In genomic region chr15:41806291-41807181, GRCh38 we compare ENCODE assay signal across 12 cellular contexts. TPM values are rescaled to one million over a fixed set of nuclear protein-coding genes. Genes with fewer than 3 reads are reported as not detected.
DNase-seq lines count a peak whose midpoint lies in the region; ATAC-seq, FAIRE-seq and TF ChIP-seq lines count a peak whose summit lies in the region.
"Had no signal": no experiment of that assay in that cellular context is flagged by ENCODE, and none has a peak within 500 bp of the region (broad histone marks: within the 10 kb centered on the region; RNA-seq: fewer than 3 reads in every experiment).

No MANE protein-coding gene starts in this region.

- FAIRE-seq in GM12891 (lab: Jason Lieb, UNC): no peak

- H3K4me3 ChIP-seq in gastrocnemius medialis (no peak overlapping the region), tibial nerve (no peak overlapping the region)
- H3K4me3 ChIP-seq: SJCRH30 had no signal

- H3K9me3 ChIP-seq in gastrocnemius medialis: no peaks in the 10 kb centered on the region
- H3K9me3 ChIP-seq in tibial nerve: no peaks in the 10 kb centered on the region
- H3K9me3 ChIP-seq: SJCRH30 had no signal

- H3K27me3 ChIP-seq in gastrocnemius medialis (no peaks in the 10 kb centered on the region), tibial nerve (no peaks in the 10 kb centered on the region)
- H3K27me3 ChIP-seq: SJCRH30 had no signal

- H3K27ac ChIP-seq in epithelial cell of prostate (peak overlapping the region; percentile 94), gastrocnemius medialis (no peak overlapping the region), tibial nerve (peak overlapping the region in 2 of 4 donors; percentile 6 to 67)
- H3K27ac ChIP-seq: SJCRH30 had no signal

- H3K36me3 ChIP-seq in gastrocnemius medialis (no peaks in the 10 kb centered on the region), tibial nerve (peaks cover 0 to 13% (median 0%) of the 10 kb centered on the region in 3 donors)

- intact Hi-C loops in gastrocnemius medialis (cut with DNase I; ENCODE audit: low total_unique reads): no loop called here

- peaks cover 3 to 7% of the 10 kb centered on the region in 2 donors for H3K4me1 ChIP-seq in gastrocnemius medialis
- H3K4me1 ChIP-seq in tibial nerve: peaks cover 0 to 39% (median 4%) of the 10 kb centered on the region in 4 donors

- WGBS in tibial nerve, 2 donors: 85 to 88% methylated on average over 10 of the region's 10 CpGs

- in situ Hi-C loops in gastrocnemius medialis (cut with MboI; ENCODE audit: low sequenced_read_pairs in 4 of 4): loop anchor here in 1 of 4 donors (25.0 kb wide), 1 partner anchor 194 kb away; no protein-coding TSS in a partner anchor

- no peak for TF ChIP-seq EP300 in tibial nerve (IDR thresholded peaks at IDR 0.05)

- TF ChIP-seq POLR2A in gastrocnemius medialis (IDR thresholded peaks at IDR 0.05) (no peak), GM12891 (IDR thresholded peaks at IDR 0.05; ENCODE audit: low read depth, low read length) (no peak), tibial nerve (IDR thresholded peaks at IDR 0.05) (no peak)

- ATAC-seq in omental fat pad (ENCODE audit: low FRiP score) (peak; percentile 63), gastrocnemius medialis (no peak)
- ATAC-seq: activated T-cell treated with anti-CD3 and anti-CD28 coated beads, Interleukin-2, amount 50 U/mL, for 72 hours had no signal

- TF ChIP-seq CTCF in omental fat pad (IDR thresholded peaks at IDR 0.05) (no peak), gastrocnemius medialis (IDR thresholded peaks at IDR 0.05 in 4 of 5, conservative IDR thresholded peaks at IDR 0.05 in 1 of 5) (no peak), tibial nerve (IDR thresholded peaks at IDR 0.05) (no peak)

- peak; percentile 15 for DNase-seq in EH (ENCODE audit: low read depth)
- peak; percentile 34 for DNase-seq in NCI-H510A (lab: John Stamatoyannopoulos, UW)
- DNase-seq in epithelial cell of prostate (ENCODE audit: low read depth, low spot score): peak; percentile 66
- no peak for DNase-seq in omental fat pad (ENCODE audit: low spot score)
- no peak for DNase-seq in gastrocnemius medialis
- no peak for DNase-seq in GM12891 (ENCODE audit: insufficient read length, low spot score)
- DNase-seq in tibial nerve (ENCODE audit: low spot score in 2 of 2): no peak
- DNase-seq in SW480 (ENCODE audit: low spot score): no peak
- DNase-seq: activated T-cell treated with anti-CD3 and anti-CD28 coated beads, Interleukin-2, amount 50 U/mL, for 72 hours; effector CD4-positive, alpha-beta T cell; stimulated activated CD4-positive, alpha-beta T cell treated with anti-CD3 and anti-CD28 coated beads, Interleukin-12 subunit alpha, Interleukin-12 subunit beta, amount 100 ng/mL, for 4 hours had no signal

TF ChIP-seq in GM12891, 5 proteins besides CTCF, POLR2A, EP300 and RAD21:
- TF ChIP-seq POU2F2 (IDR thresholded peaks at IDR 0.05; ENCODE audit: low read depth, low read length) (no peak), SPI1 (IDR thresholded peaks at IDR 0.05; ENCODE audit: low read depth, low read length) (no peak), PAX5 (IDR thresholded peaks at IDR 0.05; ENCODE audit: insufficient read depth, low read length, severe bottlenecking) (no peak), POLR2AphosphoS5 (IDR thresholded peaks at IDR 0.05; ENCODE audit: low read depth, low read length) (no peak), TAF1 (IDR thresholded peaks at IDR 0.05; ENCODE audit: low read depth, low read length) (no peak)

RNA-seq across cellular contexts. Expression of gene JMJD7, which starts 21.4 kb away (rescaled TPM):
- total RNA-seq in omental fat pad (10 to 100 TPM in 1 of 4 donors, 1 to 10 TPM in 3; 3.8 to 11.5 (median 8.5) TPM), gastrocnemius medialis (1 to 10 TPM; 1.7 to 7.6 (median 3.9) TPM), tibial nerve (10 to 100 TPM in 3 of 4 donors, 1 to 10 TPM in 1; 9.0 to 16.8 (median 12.0) TPM)
- polyA plus RNA-seq in GM12891 (2012; ENCODE audit: low read depth, missing spikeins): 3.8 TPM

RNA-seq across cellular contexts. Expression of gene PLA2G4B, which starts 32.1 kb away (rescaled TPM):
- 10 to 100 TPM in 1 of 4 donors, 1 to 10 TPM in 3; 1.1 to 13.6 (median 2.3) TPM for total RNA-seq in omental fat pad
- total RNA-seq in gastrocnemius medialis: 10 to 100 TPM in 1 of 4 donors, under 1 TPM in 1, not detected in 2; 0.13 to 11.5 TPM
- 1.4 TPM for polyA plus RNA-seq in GM12891 (2012; ENCODE audit: low read depth, missing spikeins)
- total RNA-seq in tibial nerve: 1 to 10 TPM; 1.8 to 8.7 (median 4.5) TPM

RNA-seq across cellular contexts. Expression of gene MAPKBP1, which starts 32.3 kb away (rescaled TPM):
- total RNA-seq in omental fat pad (10 to 100 TPM; 13.4 to 24.1 (median 14.4) TPM), gastrocnemius medialis (1 to 10 TPM; 4.2 to 8.4 (median 5.4) TPM), tibial nerve (10 to 100 TPM; 22.1 to 54.6 (median 36.6) TPM)
- 7.0 TPM for polyA plus RNA-seq in GM12891 (2012; ENCODE audit: low read depth, missing spikeins)

Comparison
In these comparisons a context has a peak if more than half of its experiments do, and no peak if none do; other contexts are left out.
1. DNase-seq: peak in EH (single experiment), NCI-H510A (single experiment) and epithelial cell of prostate (single experiment); none in omental fat pad (single experiment), gastrocnemius medialis (0 of 2), GM12891 (single experiment), tibial nerve (0 of 2) and SW480 (single experiment).